8 cellular contexts compared by ENCODE assay signal in genomic region chr15:65421360-65422215, GRCh38. TPM values are rescaled to one million over a fixed set of nuclear protein-coding genes. Genes with fewer than 3 reads are reported as not detected.
DNase-seq lines count a peak whose midpoint lies in the region; ATAC-seq lines count a peak whose summit lies in the region.

No MANE protein-coding gene starts in this region.

- H3K36me3 Mint-ChIP-seq in activated naive CD4-positive, alpha-beta T cell treated with anti-CD3 and anti-CD28 coated beads, Interleukin-2, amount 50 U/mL, for 72 hours = peaks cover 5 to 22% of the 10 kb centered on the region in 2 donors

- no peak overlapping the region for H3K9ac ChIP-seq in BLaER1

- H3K27me3 ChIP-seq in BLaER1 = peaks cover 55% of the 10 kb centered on the region
- peaks cover 4% of the 10 kb centered on the region; the same call in 1 of the 2 replicates for H3K27me3 ChIP-seq in H7 (ENCODE audit: control insufficient read depth, insufficient read depth, low read length)

- DNase-seq in H7 (peak; percentile 95), left cardiac atrium (peak; percentile 30), pons (ENCODE audit: low spot score) (peak; percentile 24), NCI-H2171 treated with DMSO at 0.1 percent for 48 hours (lab: John Stamatoyannopoulos, UW) (no peak), COR-L47 (lab: John Stamatoyannopoulos, UW) (no peak)
- DNase-seq in activated naive CD4-positive, alpha-beta T cell treated with anti-CD3 and anti-CD28 coated beads, Interleukin-2, amount 50 U/mL, for 72 hours (ENCODE audit: low spot score in 2 of 2) = no peak

- H3K4me2 ChIP-seq in BLaER1 = peak overlapping the region; percentile 94

- H3K27ac ChIP-seq in BLaER1 = no peak overlapping the region

- H3K9me3 ChIP-seq in BLaER1 = no peaks in the 10 kb centered on the region

- no peak overlapping the region for H3K27ac Mint-ChIP-seq in activated naive CD4-positive, alpha-beta T cell treated with anti-CD3 and anti-CD28 coated beads, Interleukin-2, amount 50 U/mL, for 72 hours

- peaks cover 20% of the 10 kb centered on the region for H4K20me1 ChIP-seq in BLaER1

- ATAC-seq in activated naive CD4-positive, alpha-beta T cell treated with anti-CD3 and anti-CD28 coated beads, Interleukin-2, amount 50 U/mL, for 72 hours = peak; percentile 35 to 65
- ATAC-seq in left cardiac atrium (peak; percentile 48 to 50), GM18858 (IDR thresholded peaks at IDR 0.05; ENCODE audit: unreplicated experiment) (no peak)

- peaks cover 24% of the 10 kb centered on the region for H3K4me1 ChIP-seq in BLaER1

- intact Hi-C loops in left cardiac atrium (cut with DNase I) = no loop called here

- no peaks in the 10 kb centered on the region for H3K9me3 Mint-ChIP-seq in activated naive CD4-positive, alpha-beta T cell treated with anti-CD3 and anti-CD28 coated beads, Interleukin-2, amount 50 U/mL, for 72 hours

- H3K36me3 ChIP-seq in BLaER1 (no peaks in the 10 kb centered on the region), H7 (replicated peaks; ENCODE audit: control insufficient read depth, insufficient read depth, low read length) (no peaks in the 10 kb centered on the region)

- H3K4me3 ChIP-seq in BLaER1 = peak overlapping the region; percentile 58
- H3K4me3 ChIP-seq in H7 (ENCODE audit: insufficient read depth, low read depth, low read length) = peak overlapping the region; percentile 79

RNA-seq across cellular contexts. Expression of gene IGDCC4, which starts 1.2 kb away (rescaled TPM):
- 7.4 and 10.6 TPM in 2 replicates for total RNA-seq in H7 (2014; rRNA removed; shearing (Covaris generic))
- total RNA-seq in activated naive CD4-positive, alpha-beta T cell treated with anti-CD3 and anti-CD28 coated beads, Interleukin-2, amount 50 U/mL, for 72 hours = under 1 TPM; 0.10 to 0.39 TPM
- total RNA-seq in left cardiac atrium = 1 to 10 TPM; 1.6 to 6.9 TPM

RNA-seq across cellular contexts. Expression of gene IGDCC3, which starts 43.8 kb away (rescaled TPM):
- total RNA-seq in H7 (2014; rRNA removed; shearing (Covaris generic)) = 38.3 and 39.7 TPM in 2 replicates
- total RNA-seq in activated naive CD4-positive, alpha-beta T cell treated with anti-CD3 and anti-CD28 coated beads, Interleukin-2, amount 50 U/mL, for 72 hours = not detected
- total RNA-seq in left cardiac atrium = under 1 TPM in 1 of 2 donors, not detected in 1; 0.09 TPM

Comparison
In these comparisons a context has a peak if more than half of its experiments do, and no peak if none do; other contexts are left out.
1. DNase-seq: peak in H7 (single experiment), left cardiac atrium (single experiment) and pons (single experiment); none in activated naive CD4-positive, alpha-beta T cell treated with anti-CD3 and anti-CD28 coated beads, Interleukin-2, amount 50 U/mL, for 72 hours (0 of 2), NCI-H2171 treated with DMSO at 0.1 percent for 48 hours (single experiment) and COR-L47 (single experiment).
2. RNA of gene IGDCC3, which starts 43.8 kb away (total RNA-seq): 38.3 to 39.7 TPM in H7; 0.09 TPM in left cardiac atrium and not detected in activated naive CD4-positive, alpha-beta T cell treated with anti-CD3 and anti-CD28 coated beads, Interleukin-2, amount 50 U/mL, for 72 hours; every median in the first group is over 10 times any median in the second.